1 cellular context compared by ENCODE assay signal in the genomic region with DNA sequence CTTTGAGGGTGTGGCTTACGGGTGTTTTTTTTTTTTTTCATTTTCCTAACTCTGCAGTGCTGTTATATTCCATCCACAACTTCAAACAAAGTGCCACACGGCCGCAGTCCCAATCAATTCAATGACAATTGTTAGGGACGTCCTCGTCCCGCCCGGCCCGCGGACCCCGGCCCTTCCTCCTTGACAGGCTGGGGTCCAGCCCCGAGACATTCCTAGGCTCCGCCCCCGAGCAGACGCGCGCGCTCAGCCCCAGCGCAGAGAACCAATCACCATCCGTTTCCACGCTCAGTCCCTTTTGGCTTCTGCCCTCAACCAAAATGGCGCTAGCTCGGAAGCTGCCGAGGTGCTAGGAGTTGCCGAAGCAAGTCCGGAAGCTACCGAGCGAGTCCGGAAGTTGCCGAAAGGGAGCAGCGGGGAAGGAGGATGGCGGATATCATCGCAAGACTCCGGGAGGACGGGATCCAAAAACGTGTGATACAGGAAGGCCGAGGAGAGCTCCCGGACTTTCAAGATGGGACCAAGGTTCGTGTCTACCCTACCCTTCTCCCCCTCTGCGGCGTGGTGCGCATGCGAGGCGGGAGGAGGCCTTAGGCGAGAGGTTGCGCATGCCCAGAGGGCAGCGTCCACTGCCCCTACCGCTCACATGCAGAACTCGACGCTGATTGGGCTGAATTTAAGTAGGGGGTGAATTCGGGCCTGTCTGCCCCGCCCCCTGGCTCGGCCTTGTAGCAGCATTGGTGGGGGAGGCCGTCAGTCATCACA.
TF ChIP-seq lines count a peak whose summit lies in the region.

A gene (plus strand): TSS at position 291 of the 762 bp plus-strand sequence. CDS start 133 bp downstream, at position 424.

TF ChIP-seq in A549, 52 proteins besides CTCF, POLR2A, EP300 and RAD21 (continued from another document):
- TF ChIP-seq SREBF2 (IDR thresholded peaks at IDR 0.05), result no peak
- peak; percentile 83 for TF ChIP-seq KDM5A (IDR thresholded peaks at IDR 0.05)
- no peak for TF ChIP-seq NFE2L2 (conservative IDR thresholded peaks at IDR 0.05; ENCODE audit: low read length)
- no peak; a peak in 2 of 5 replicates for TF ChIP-seq JUN (IDR thresholded peaks at IDR 0.05)
- TF ChIP-seq PHF8 (IDR thresholded peaks at IDR 0.05; ENCODE audit: borderline replicate concordance, low read depth), result peak; percentile 54
- no peak for TF ChIP-seq EHMT2 (IDR thresholded peaks at IDR 0.05; ENCODE audit: low read depth)
- no peak for TF ChIP-seq CBX2 (IDR thresholded peaks at IDR 0.05; ENCODE audit: borderline replicate concordance, low read depth)
- no peak for TF ChIP-seq SMC3 (IDR thresholded peaks at IDR 0.05)
- TF ChIP-seq, protein P1, sequence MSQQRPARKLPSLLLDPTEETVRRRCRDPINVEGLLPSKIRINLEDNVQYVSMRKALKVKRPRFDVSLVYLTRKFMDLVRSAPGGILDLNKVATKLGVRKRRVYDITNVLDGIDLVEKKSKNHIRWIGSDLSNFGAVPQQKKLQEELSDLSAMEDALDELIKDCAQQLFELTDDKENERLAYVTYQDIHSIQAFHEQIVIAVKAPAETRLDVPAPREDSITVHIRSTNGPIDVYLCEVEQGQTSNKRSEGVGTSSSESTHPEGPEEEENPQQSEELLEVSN (IDR thresholded peaks at IDR 0.05; ENCODE audit: borderline replicate concordance, low read depth), result peak; percentile 100
- TF ChIP-seq TP53 (CRISPR knock-in tag; IDR thresholded peaks at IDR 0.05), result peak; percentile 29; the same call in 1 of the 2 replicates
- no peak for TF ChIP-seq FOSB (CRISPR knock-in tag; IDR thresholded peaks at IDR 0.05)
- TF ChIP-seq, protein P2, sequence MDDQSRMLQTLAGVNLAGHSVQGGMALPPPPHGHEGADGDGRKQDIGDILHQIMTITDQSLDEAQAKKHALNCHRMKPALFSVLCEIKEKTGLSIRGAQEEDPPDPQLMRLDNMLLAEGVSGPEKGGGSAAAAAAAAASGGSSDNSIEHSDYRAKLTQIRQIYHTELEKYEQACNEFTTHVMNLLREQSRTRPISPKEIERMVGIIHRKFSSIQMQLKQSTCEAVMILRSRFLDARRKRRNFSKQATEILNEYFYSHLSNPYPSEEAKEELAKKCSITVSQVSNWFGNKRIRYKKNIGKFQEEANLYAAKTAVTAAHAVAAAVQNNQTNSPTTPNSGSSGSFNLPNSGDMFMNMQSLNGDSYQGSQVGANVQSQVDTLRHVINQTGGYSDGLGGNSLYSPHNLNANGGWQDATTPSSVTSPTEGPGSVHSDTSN (IDR thresholded peaks at IDR 0.05), result no peak
- TF ChIP-seq POLR2AphosphoS2 (conservative IDR thresholded peaks at IDR 0.05; ENCODE audit: low read length), result no peak
- TF ChIP-seq, protein P3, sequence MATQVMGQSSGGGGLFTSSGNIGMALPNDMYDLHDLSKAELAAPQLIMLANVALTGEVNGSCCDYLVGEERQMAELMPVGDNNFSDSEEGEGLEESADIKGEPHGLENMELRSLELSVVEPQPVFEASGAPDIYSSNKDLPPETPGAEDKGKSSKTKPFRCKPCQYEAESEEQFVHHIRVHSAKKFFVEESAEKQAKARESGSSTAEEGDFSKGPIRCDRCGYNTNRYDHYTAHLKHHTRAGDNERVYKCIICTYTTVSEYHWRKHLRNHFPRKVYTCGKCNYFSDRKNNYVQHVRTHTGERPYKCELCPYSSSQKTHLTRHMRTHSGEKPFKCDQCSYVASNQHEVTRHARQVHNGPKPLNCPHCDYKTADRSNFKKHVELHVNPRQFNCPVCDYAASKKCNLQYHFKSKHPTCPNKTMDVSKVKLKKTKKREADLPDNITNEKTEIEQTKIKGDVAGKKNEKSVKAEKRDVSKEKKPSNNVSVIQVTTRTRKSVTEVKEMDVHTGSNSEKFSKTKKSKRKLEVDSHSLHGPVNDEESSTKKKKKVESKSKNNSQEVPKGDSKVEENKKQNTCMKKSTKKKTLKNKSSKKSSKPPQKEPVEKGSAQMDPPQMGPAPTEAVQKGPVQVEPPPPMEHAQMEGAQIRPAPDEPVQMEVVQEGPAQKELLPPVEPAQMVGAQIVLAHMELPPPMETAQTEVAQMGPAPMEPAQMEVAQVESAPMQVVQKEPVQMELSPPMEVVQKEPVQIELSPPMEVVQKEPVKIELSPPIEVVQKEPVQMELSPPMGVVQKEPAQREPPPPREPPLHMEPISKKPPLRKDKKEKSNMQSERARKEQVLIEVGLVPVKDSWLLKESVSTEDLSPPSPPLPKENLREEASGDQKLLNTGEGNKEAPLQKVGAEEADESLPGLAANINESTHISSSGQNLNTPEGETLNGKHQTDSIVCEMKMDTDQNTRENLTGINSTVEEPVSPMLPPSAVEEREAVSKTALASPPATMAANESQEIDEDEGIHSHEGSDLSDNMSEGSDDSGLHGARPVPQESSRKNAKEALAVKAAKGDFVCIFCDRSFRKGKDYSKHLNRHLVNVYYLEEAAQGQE (IDR thresholded peaks at IDR 0.05), result 0 out of 2 replicates have a peak, but pooled peaks have one; percentile 6
